ENCODE assay signal across 1 cellular context in the genomic region with DNA sequence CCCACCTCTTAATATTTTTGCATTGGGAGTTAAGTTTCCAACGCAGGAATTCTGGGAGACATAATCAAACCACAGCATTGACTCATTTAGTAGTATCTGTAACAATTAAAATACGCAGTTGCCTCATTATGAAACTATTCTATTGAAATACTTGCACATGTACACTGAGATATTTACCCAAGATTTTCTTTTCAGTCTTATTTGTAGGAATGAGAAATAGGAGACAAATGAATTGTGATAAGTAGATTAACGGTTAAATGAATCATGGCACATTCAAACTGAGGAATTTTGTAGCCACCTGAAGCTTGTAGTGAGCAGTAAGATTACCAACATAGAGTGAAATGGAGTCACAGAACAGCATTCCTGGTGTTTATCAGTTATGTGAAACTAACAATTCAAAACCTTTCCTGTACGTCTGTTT.
TF ChIP-seq lines count a peak whose summit lies in the region.

No MANE protein-coding gene starts in this region.

TF ChIP-seq in IMR-90, 13 proteins besides CTCF, POLR2A, EP300 and RAD21:
- no peak for TF ChIP-seq MAZ (IDR thresholded peaks at IDR 0.05; ENCODE audit: borderline replicate concordance, low read depth, low read length)
- TF ChIP-seq CEBPB (IDR thresholded peaks at IDR 0.05; ENCODE audit: low read depth, low read length), result peak; percentile 53
